Comparison of ENCODE assay signal across 1 cellular context in genomic region chr3:53083949-53084309, GRCh38.
TF ChIP-seq lines count a peak whose summit lies in the region.

No MANE protein-coding gene starts in this region.

TF ChIP-seq in K562, 482 proteins besides CTCF, POLR2A, EP300 and RAD21:
- TF ChIP-seq ATF7 (IDR thresholded peaks at IDR 0.05) (no peak), TEAD4 (IDR thresholded peaks at IDR 0.05; ENCODE audit: low read length) (peak; percentile 64), TEAD4 (CRISPR knock-in tag; IDR thresholded peaks at IDR 0.05; ENCODE audit: borderline replicate concordance) (no peak), MLX (CRISPR knock-in tag; conservative IDR thresholded peaks at IDR 0.05) (no peak), ZNF644 (tag; IDR thresholded peaks at IDR 0.05; ENCODE audit: low read depth) (no peak), IRF1 (CRISPR knock-in tag; IDR thresholded peaks at IDR 0.05; ENCODE audit: borderline replicate concordance) (no peak), MTA2 (IDR thresholded peaks at IDR 0.05; ENCODE audit: low read depth) (peak; percentile 62), TCF3 (CRISPR knock-in tag; IDR thresholded peaks at IDR 0.05) (peak; percentile 83), TAL1 (IDR thresholded peaks at IDR 0.05) (peak; percentile 61), NCOR1 (IDR thresholded peaks at IDR 0.05) (peak; percentile 33; the same call in 1 of the 2 replicates), THRAP3 (IDR thresholded peaks at IDR 0.05; ENCODE audit: borderline replicate concordance) (no peak), ZBTB11 (CRISPR knock-in tag; IDR thresholded peaks at IDR 0.05) (0 out of 6 replicates have a peak, but pooled peaks of 1 of the 3 experiments have one; percentile 38), YBX1 (IDR thresholded peaks at IDR 0.05) (no peak), GABPB2 (CRISPR knock-in tag; conservative IDR thresholded peaks at IDR 0.05) (no peak), NFIC (IDR thresholded peaks at IDR 0.05) (0 out of 2 replicates have a peak, but pooled peaks have one; percentile 7), PML (IDR thresholded peaks at IDR 0.05; ENCODE audit: low read length) (0 out of 2 replicates have a peak, but pooled peaks have one; percentile 38), PATZ1 (CRISPR knock-in tag; IDR thresholded peaks at IDR 0.05; ENCODE audit: borderline replicate concordance) (no peak), CBX5 (IDR thresholded peaks at IDR 0.05; ENCODE audit: borderline replicate concordance, low read depth) (no peak), CBFA2T2 (conservative IDR thresholded peaks at IDR 0.05) (peak; percentile 68), ARID4B (CRISPR knock-in tag; IDR thresholded peaks at IDR 0.05) (no peak), EZH2 (IDR thresholded peaks at IDR 0.05; ENCODE audit: borderline replicate concordance, low read depth, low read length) (no peak), KAT7 (CRISPR knock-in tag; IDR thresholded peaks at IDR 0.05; ENCODE audit: borderline replicate concordance) (no peak), ZNF695 (CRISPR knock-in tag; IDR thresholded peaks at IDR 0.05) (no peak), ARID1B (IDR thresholded peaks at IDR 0.05) (peak; percentile 70), CBFA2T3 (IDR thresholded peaks at IDR 0.05) (peak; percentile 79)
- TF ChIP-seq, protein P1, sequence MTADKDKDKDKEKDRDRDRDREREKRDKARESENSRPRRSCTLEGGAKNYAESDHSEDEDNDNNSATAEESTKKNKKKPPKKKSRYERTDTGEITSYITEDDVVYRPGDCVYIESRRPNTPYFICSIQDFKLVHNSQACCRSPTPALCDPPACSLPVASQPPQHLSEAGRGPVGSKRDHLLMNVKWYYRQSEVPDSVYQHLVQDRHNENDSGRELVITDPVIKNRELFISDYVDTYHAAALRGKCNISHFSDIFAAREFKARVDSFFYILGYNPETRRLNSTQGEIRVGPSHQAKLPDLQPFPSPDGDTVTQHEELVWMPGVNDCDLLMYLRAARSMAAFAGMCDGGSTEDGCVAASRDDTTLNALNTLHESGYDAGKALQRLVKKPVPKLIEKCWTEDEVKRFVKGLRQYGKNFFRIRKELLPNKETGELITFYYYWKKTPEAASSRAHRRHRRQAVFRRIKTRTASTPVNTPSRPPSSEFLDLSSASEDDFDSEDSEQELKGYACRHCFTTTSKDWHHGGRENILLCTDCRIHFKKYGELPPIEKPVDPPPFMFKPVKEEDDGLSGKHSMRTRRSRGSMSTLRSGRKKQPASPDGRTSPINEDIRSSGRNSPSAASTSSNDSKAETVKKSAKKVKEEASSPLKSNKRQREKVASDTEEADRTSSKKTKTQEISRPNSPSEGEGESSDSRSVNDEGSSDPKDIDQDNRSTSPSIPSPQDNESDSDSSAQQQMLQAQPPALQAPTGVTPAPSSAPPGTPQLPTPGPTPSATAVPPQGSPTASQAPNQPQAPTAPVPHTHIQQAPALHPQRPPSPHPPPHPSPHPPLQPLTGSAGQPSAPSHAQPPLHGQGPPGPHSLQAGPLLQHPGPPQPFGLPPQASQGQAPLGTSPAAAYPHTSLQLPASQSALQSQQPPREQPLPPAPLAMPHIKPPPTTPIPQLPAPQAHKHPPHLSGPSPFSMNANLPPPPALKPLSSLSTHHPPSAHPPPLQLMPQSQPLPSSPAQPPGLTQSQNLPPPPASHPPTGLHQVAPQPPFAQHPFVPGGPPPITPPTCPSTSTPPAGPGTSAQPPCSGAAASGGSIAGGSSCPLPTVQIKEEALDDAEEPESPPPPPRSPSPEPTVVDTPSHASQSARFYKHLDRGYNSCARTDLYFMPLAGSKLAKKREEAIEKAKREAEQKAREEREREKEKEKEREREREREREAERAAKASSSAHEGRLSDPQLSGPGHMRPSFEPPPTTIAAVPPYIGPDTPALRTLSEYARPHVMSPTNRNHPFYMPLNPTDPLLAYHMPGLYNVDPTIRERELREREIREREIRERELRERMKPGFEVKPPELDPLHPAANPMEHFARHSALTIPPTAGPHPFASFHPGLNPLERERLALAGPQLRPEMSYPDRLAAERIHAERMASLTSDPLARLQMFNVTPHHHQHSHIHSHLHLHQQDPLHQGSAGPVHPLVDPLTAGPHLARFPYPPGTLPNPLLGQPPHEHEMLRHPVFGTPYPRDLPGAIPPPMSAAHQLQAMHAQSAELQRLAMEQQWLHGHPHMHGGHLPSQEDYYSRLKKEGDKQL (CRISPR knock-in tag; IDR thresholded peaks at IDR 0.05; ENCODE audit: borderline replicate concordance) = no peak
- TF ChIP-seq, protein P2, sequence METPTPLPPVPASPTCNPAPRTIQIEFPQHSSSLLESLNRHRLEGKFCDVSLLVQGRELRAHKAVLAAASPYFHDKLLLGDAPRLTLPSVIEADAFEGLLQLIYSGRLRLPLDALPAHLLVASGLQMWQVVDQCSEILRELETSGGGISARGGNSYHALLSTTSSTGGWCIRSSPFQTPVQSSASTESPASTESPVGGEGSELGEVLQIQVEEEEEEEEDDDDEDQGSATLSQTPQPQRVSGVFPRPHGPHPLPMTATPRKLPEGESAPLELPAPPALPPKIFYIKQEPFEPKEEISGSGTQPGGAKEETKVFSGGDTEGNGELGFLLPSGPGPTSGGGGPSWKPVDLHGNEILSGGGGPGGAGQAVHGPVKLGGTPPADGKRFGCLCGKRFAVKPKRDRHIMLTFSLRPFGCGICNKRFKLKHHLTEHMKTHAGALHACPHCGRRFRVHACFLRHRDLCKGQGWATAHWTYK (CRISPR knock-in tag; IDR thresholded peaks at IDR 0.05) = no peak
- TF ChIP-seq, protein P3, sequence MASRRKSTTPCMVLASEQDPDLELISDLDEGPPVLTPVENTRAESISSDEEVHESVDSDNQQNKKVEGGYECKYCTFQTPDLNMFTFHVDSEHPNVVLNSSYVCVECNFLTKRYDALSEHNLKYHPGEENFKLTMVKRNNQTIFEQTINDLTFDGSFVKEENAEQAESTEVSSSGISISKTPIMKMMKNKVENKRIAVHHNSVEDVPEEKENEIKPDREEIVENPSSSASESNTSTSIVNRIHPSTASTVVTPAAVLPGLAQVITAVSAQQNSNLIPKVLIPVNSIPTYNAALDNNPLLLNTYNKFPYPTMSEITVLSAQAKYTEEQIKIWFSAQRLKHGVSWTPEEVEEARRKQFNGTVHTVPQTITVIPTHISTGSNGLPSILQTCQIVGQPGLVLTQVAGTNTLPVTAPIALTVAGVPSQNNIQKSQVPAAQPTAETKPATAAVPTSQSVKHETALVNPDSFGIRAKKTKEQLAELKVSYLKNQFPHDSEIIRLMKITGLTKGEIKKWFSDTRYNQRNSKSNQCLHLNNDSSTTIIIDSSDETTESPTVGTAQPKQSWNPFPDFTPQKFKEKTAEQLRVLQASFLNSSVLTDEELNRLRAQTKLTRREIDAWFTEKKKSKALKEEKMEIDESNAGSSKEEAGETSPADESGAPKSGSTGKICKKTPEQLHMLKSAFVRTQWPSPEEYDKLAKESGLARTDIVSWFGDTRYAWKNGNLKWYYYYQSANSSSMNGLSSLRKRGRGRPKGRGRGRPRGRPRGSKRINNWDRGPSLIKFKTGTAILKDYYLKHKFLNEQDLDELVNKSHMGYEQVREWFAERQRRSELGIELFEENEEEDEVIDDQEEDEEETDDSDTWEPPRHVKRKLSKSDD (conservative IDR thresholded peaks at IDR 0.05; ENCODE audit: low read length) = no peak
